In the genomic region with DNA sequence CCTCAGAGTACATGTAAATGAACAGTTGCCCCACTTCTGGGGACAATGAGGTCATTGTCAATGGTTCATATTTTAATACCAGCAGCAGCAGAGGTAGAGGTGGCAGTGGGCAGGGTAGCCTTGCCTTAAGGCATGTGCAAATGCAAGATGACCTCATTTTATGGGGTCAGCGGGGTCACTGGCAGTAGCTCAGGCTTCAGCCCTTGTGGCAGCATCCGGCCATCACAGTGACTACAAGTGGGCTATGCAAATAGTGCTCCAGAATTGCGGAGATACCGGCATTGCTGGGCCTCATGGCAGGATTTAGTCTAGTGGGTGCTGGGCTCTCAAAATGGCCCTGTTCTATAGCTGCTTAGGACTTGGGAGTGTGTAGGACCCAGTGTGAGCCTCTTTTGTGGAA, we compare ENCODE assay signal across 20 cellular contexts.
DNase-seq lines count a peak whose midpoint lies in the region; ATAC-seq and TF ChIP-seq lines count a peak whose summit lies in the region.
"Had no signal": no experiment of that assay in that cellular context is flagged by ENCODE, and none has a peak within 500 bp of the region (broad histone marks: within the 10 kb centered on the region; RNA-seq: fewer than 3 reads in every experiment).

No MANE protein-coding gene starts in this region.

- H3K4me3 Mint-ChIP-seq in endodermal cell: no peak overlapping the region
- H3K4me3 Mint-ChIP-seq: B cell; CD4-positive, alpha-beta T cell; CD8-positive, alpha-beta T cell had no signal

- TF ChIP-seq CTCF in endodermal cell (conservative IDR thresholded peaks at IDR 0.05): no peak
- TF ChIP-seq CTCF in mammary epithelial cell (conservative IDR thresholded peaks at IDR 0.05 in 1 of 2, IDR thresholded peaks at IDR 0.05 in 1 of 2; ENCODE audit: extremely low read depth in 1 of 2, insufficient read depth in 1 of 2, low read depth in 1 of 2, low read length in 2 of 2): no peak
- TF ChIP-seq CTCF in right lobe of liver (IDR thresholded peaks at IDR 0.05): no peak

- 89% methylated on average over 4 of the region's 4 CpGs; no CpG with 5 or more reads in 1 of the 2 experiments for WGBS in endodermal cell (ENCODE audit: insufficient coverage in 1 of 2, insufficient read length in 1 of 2), 2 experiments
- 56% methylated on average over 4 of the region's 4 CpGs for WGBS in mammary epithelial cell (ENCODE audit: low coverage, missing lambda C conversion rate)
- no CpG with 5 or more reads among the region's 4 CpGs for WGBS in right lobe of liver (ENCODE audit: insufficient coverage, low coverage, low lambda C conversion rate, missing lambda C conversion rate)

- BruUV-seq in mammary epithelial cell (replicated peaks; lab: Mats Ljungman, UMichigan): no TSS peak

- no peak overlapping the region for H2AFZ ChIP-seq in mammary epithelial cell (ENCODE audit: low read depth, low read length)

- H3K4me2 ChIP-seq in mammary epithelial cell (ENCODE audit: insufficient read depth, low read depth, low read length): no peak overlapping the region
- H3K4me2 ChIP-seq: BLaER1 treated with 17β-estradiol and CSF1 and Interleukin-3, amounts not matched to agents 10 nM and 100 nM had no signal

- no peaks in the 10 kb centered on the region for H3K9me3 Mint-ChIP-seq in endodermal cell

- H3K4me1 ChIP-seq in endodermal cell (ENCODE audit: control insufficient read depth, insufficient read depth, low read length) (no peaks in the 10 kb centered on the region), mammary epithelial cell (ENCODE audit: insufficient read depth, low read length) (no peaks in the 10 kb centered on the region), right lobe of liver (no peaks in the 10 kb centered on the region)
- H3K4me1 ChIP-seq: BLaER1 treated with 17β-estradiol and CSF1 and Interleukin-3, amounts not matched to agents 10 nM and 100 nM; Caco-2 had no signal

- TF ChIP-seq POLR2A in right lobe of liver (IDR thresholded peaks at IDR 0.05): no peak

- dilution Hi-C loops in mammary epithelial cell (cut with HindIII; ENCODE audit: low sequenced_read_pairs): no loop called here

- ATAC-seq in GM21825 (IDR thresholded peaks at IDR 0.05; ENCODE audit: unreplicated experiment) (no peak), right lobe of liver (no peak)
- ATAC-seq: CD8-positive, alpha-beta T cell had no signal

- DNase-seq in HuH-7 (ENCODE audit: low spot score): peak; percentile 2
- peak; percentile 38 for DNase-seq in endodermal cell
- DNase-seq in mesenteric fat pad (ENCODE audit: low spot score): peak; percentile 43
- no peak for DNase-seq in DMS79 treated with DMSO at 0.1 percent for 48 hours (lab: John Stamatoyannopoulos, UW)
- DNase-seq in mammary epithelial cell: no peak
- DNase-seq in right lobe of liver: no peak
- DNase-seq: 8988T; ACHN; AML-193; Caco-2; Calu3; CD4-positive, alpha-beta T cell; CD8-positive, alpha-beta T cell; DND-41; EL; GF-D8 had no signal

- in situ Hi-C loops in mammary epithelial cell (cut with MboI; ENCODE audit: low sequenced_read_pairs in 2 of 2): no loop called here

- H3K36me3 Mint-ChIP-seq in endodermal cell (ENCODE audit: low read depth): no peaks in the 10 kb centered on the region
- H3K36me3 Mint-ChIP-seq: CD8-positive, alpha-beta T cell had no signal

- H3K4me3 ChIP-seq in endodermal cell (ENCODE audit: low read length) (no peak overlapping the region), mammary epithelial cell (replicated peaks in 1 of 3; ENCODE audit: insufficient read depth in 1 of 3, low read depth in 2 of 3, low read length in 3 of 3) (no peak overlapping the region), right lobe of liver (no peak overlapping the region)
- H3K4me3 ChIP-seq: BLaER1 treated with 17β-estradiol and CSF1 and Interleukin-3, amounts not matched to agents 10 nM and 100 nM had no signal

- CTCF ChIA-PET in mammary epithelial cell (lab: Charles Lee; ENCODE audit: low non-redundant PET): no interaction called here

- intact Hi-C loops in mammary epithelial cell (cut with micrococcal nuclease) (no loop called here), right lobe of liver (cut with DNase I) (no loop called here)

- no peaks in the 10 kb centered on the region for H4K20me1 ChIP-seq in mammary epithelial cell (ENCODE audit: insufficient read depth, low read length)

- H3K27me3 ChIP-seq in endodermal cell (ENCODE audit: control insufficient read depth, insufficient read depth, low read length, poor library complexity, severe bottlenecking): no peaks in the 10 kb centered on the region
- no peaks in the 10 kb centered on the region for H3K27me3 ChIP-seq in mammary epithelial cell (ENCODE audit: insufficient read depth, low read length)
- H3K27me3 ChIP-seq in right lobe of liver: no peaks in the 10 kb centered on the region

- H3K36me3 ChIP-seq in endodermal cell (ENCODE audit: control insufficient read depth, insufficient read depth, low read length) (no peaks in the 10 kb centered on the region), mammary epithelial cell (ENCODE audit: insufficient read depth, low read length) (no peaks in the 10 kb centered on the region), right lobe of liver (no peaks in the 10 kb centered on the region)
- H3K36me3 ChIP-seq: BLaER1 treated with 17β-estradiol and CSF1 and Interleukin-3, amounts not matched to agents 10 nM and 100 nM had no signal

- no peak overlapping the region for H3K27ac ChIP-seq in endodermal cell (ENCODE audit: low read depth, low read length)
- no peak overlapping the region for H3K27ac ChIP-seq in mammary epithelial cell (ENCODE audit: insufficient read depth, low read depth, low read length)
- H3K27ac ChIP-seq in right lobe of liver: no peak overlapping the region
- H3K27ac ChIP-seq: BLaER1 treated with 17β-estradiol and CSF1 and Interleukin-3, amounts not matched to agents 10 nM and 100 nM; C4-2B had no signal

- H3K4me1 Mint-ChIP-seq in endodermal cell: no peaks in the 10 kb centered on the region
- H3K4me1 Mint-ChIP-seq: B cell had no signal

- H3K79me2 ChIP-seq in mammary epithelial cell (ENCODE audit: insufficient read depth, low read length): no peaks in the 10 kb centered on the region

- H3K27me3 Mint-ChIP-seq in endodermal cell (ENCODE audit: insufficient read depth): no peaks in the 10 kb centered on the region
- H3K27me3 Mint-ChIP-seq: B cell; CD4-positive, alpha-beta T cell had no signal

- no peaks in the 10 kb centered on the region for H3K9me3 ChIP-seq in endodermal cell (ENCODE audit: control insufficient read depth, low read length)
- no peaks in the 10 kb centered on the region for H3K9me3 ChIP-seq in mammary epithelial cell (replicated peaks; ENCODE audit: insufficient read depth, low read length)
- peaks cover 0 to 2% (median 0%) of the 10 kb centered on the region in 4 donors for H3K9me3 ChIP-seq in right lobe of liver
- H3K9me3 ChIP-seq: BLaER1 treated with 17β-estradiol and CSF1 and Interleukin-3, amounts not matched to agents 10 nM and 100 nM; Caco-2 had no signal

- H3K9ac ChIP-seq in endodermal cell (ENCODE audit: extremely low read depth, low read length, poor library complexity, severe bottlenecking) (no peak overlapping the region), mammary epithelial cell (ENCODE audit: insufficient read depth, low read length) (no peak overlapping the region)
- H3K9ac ChIP-seq: BLaER1 treated with 17β-estradiol and CSF1 and Interleukin-3, amounts not matched to agents 10 nM and 100 nM had no signal

- no peak overlapping the region for H3K27ac Mint-ChIP-seq in endodermal cell
- H3K27ac Mint-ChIP-seq: B cell; CD4-positive, alpha-beta T cell; CD8-positive, alpha-beta T cell had no signal

Comparison
In these comparisons a context has a peak if more than half of its experiments do, and no peak if none do; other contexts are left out.
1. DNase-seq: peak in HuH-7 (single experiment), endodermal cell (single experiment) and mesenteric fat pad (single experiment); none in DMS79 treated with DMSO at 0.1 percent for 48 hours (single experiment), mammary epithelial cell (single experiment) and right lobe of liver (0 of 3).